1 cellular context compared by ENCODE assay signal in the genomic region with DNA sequence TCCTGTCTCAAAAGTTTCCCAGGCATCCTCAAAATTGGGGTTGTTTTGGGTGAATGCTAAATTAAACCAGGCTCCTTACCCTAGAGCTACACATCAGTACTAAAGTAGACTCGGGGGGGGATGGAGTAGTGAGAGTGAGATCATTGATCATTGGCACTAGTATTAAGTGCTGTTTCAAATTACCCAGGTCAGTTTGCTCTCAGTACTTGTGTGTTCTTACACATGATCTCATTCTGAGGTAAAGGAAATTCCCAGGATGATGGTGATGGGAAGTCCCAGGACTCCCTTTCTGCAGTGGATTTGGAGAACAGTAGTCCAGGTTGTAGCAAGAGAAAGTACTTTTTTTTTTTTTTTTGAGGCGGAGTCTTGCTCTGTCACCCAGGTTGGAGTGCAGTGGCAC.
A peak's percentile ranks its signal among the peaks of the same experiment; 100 is the strongest.
TF ChIP-seq lines count a peak whose summit lies in the region.

No MANE protein-coding gene starts in this region.

TF ChIP-seq in GM12878, 131 proteins besides CTCF, POLR2A, EP300 and RAD21:
- no peak for TF ChIP-seq SMAD5 (IDR thresholded peaks at IDR 0.05; ENCODE audit: low read depth)
- no peak for TF ChIP-seq IRF4 (IDR thresholded peaks at IDR 0.05; ENCODE audit: low read depth, low read length)
- peak; percentile 42; the same call in 1 of the 2 replicates for TF ChIP-seq RUNX3 (IDR thresholded peaks at IDR 0.05; ENCODE audit: low read length)
